Comparison of ENCODE assay signal across 20 cellular contexts in the genomic region with DNA sequence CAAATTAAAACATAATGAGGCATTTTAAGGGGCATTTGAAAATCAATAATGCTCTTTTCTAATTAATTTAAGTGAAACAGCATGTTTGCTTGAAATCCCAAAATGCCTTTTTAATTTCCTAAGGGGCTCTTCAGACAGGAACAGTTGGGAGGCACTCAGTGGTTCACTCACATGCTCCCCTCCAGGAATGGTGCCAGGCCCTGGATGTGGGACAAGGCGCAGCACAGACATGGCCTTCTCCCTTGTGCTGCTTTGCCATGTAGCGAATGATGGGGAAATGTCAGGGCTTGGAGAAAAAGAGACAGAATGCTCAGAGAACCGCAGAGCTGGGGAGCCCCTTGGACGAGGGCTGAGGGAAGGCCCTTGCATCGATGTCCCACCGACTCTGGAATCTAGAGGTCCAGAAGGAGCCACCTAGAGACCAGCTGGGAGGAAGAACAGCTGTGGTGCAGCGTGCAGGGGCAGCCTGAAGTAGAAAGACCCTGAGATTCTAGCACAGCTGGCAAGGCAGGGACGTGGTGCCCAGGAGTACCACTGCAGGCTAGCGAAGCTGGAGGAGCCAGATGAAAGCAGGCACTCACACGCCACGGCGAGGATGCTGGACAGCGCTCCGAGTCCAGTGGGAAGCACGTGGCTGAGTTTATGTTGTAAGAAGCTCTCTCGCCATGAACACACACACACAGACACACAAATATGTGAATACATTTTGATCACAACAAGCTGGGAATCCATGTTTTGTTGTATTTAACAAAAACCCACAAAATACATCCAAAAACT. TPM values are rescaled to one million over a fixed set of nuclear protein-coding genes. Genes with fewer than 3 reads are reported as not detected.
DNase-seq lines count a peak whose midpoint lies in the region; ATAC-seq, FAIRE-seq and TF ChIP-seq lines count a peak whose summit lies in the region.
"Had no signal": no experiment of that assay in that cellular context is flagged by ENCODE, and none has a peak within 500 bp of the region (broad histone marks: within the 10 kb centered on the region; RNA-seq: fewer than 3 reads in every experiment).

No MANE protein-coding gene starts in this region.

- no peak overlapping the region for H2BK12ac ChIP-seq in H1 (ENCODE audit: low read depth, low read length)

- H3K27ac ChIP-seq in H1 (ENCODE audit: low read depth, low read length) (no peak overlapping the region), neural progenitor cell (no peak overlapping the region)
- H3K27ac ChIP-seq: neutrophil, SK-N-MC had no signal

- FAIRE-seq in H1 (lab: Jason Lieb, UNC), result no peak
- FAIRE-seq: K562, TTC549 had no signal

- H3K36me3 ChIP-seq in H1 (ENCODE audit: control insufficient read depth in 2 of 4, insufficient read depth in 4 of 4, low read length in 3 of 4) (no peaks in the 10 kb centered on the region), neural progenitor cell (no peaks in the 10 kb centered on the region)
- H3K36me3 ChIP-seq: neutrophil had no signal

- POLR2A ChIA-PET in H1 (lab: Charles Lee; ENCODE audit: partially characterized antibody) (no interaction called here), HEK293T (lab: Yijun Ruan, JAX) (no interaction called here)

- no peak for TF ChIP-seq RAD21 in H1 (IDR thresholded peaks at IDR 0.05 in 1 of 2, conservative IDR thresholded peaks at IDR 0.05 in 1 of 2; ENCODE audit: low read depth in 2 of 2, low read length in 2 of 2)

- no peak overlapping the region for H4K91ac ChIP-seq in H1 (replicated peaks; ENCODE audit: insufficient read length, low read length)

- WGBS in H1 (ENCODE audit: extremely low coverage in 1 of 2, insufficient coverage in 1 of 2, insufficient read length in 1 of 2, insufficient replicate concordance in 2 of 2, low coverage in 1 of 2, low lambda C conversion rate in 2 of 2, missing lambda C conversion rate in 1 of 2), 2 experiments, result 89% methylated on average over 16 of the region's 16 CpGs; no CpG with 5 or more reads in 1 of the 2 experiments

- peak overlapping the region; percentile 19 for H3K27ac Mint-ChIP-seq in neural progenitor cell
- no peak overlapping the region for H3K27ac Mint-ChIP-seq in activated naive CD8-positive, alpha-beta T cell treated with anti-CD3 and anti-CD28 coated beads, Interleukin-2, amount 50 U/mL, for 24 hours
- H3K27ac Mint-ChIP-seq: activated CD4-positive, alpha-beta T cell treated with anti-CD3 and anti-CD28 coated beads, Interleukin-2, amount 10 ng/mL, durations not matched to agents 24 days and 14 days; activated naive CD4-positive, alpha-beta T cell treated with anti-CD3 and anti-CD28 coated beads, Interleukin-2, amount 10 ng/mL, durations not matched to agents 7 days and 5 days; B cell; mesothelial cell of epicardium had no signal

- H3K79me2 ChIP-seq in H1 (ENCODE audit: control insufficient read depth in 1 of 2, insufficient read depth in 2 of 2, low read length in 2 of 2) (no peaks in the 10 kb centered on the region), neural progenitor cell (ENCODE audit: low read depth) (no peaks in the 10 kb centered on the region)

- H3K4me1 ChIP-seq in H1 (replicated peaks in 1 of 4; ENCODE audit: control insufficient read depth in 3 of 4, insufficient read depth in 4 of 4, low read length in 3 of 4) (peaks cover 0 to 7% (median 0%) of the 10 kb centered on the region in 4 experiments; a peak in 2 of 7 replicates), neural progenitor cell (no peaks in the 10 kb centered on the region)

- DNase-seq in DMS79 (lab: John Stamatoyannopoulos, UW), result peak; percentile 59
- DNase-seq in LHCN-M2 (ENCODE audit: low read depth), result peak; percentile 1
- no peak for DNase-seq in H1 (ENCODE audit: low read depth in 1 of 2, low spot score in 2 of 2)
- DNase-seq in neural progenitor cell (ENCODE audit: low spot score), result no peak
- no peak for DNase-seq in SHP77 treated with DMSO at 0.1 percent for 48 hours (lab: John Stamatoyannopoulos, UW)
- DNase-seq in activated naive CD8-positive, alpha-beta T cell treated with anti-CD3 and anti-CD28 coated beads, Interleukin-2, amount 50 U/mL, for 24 hours, result no peak
- DNase-seq in HEK293T (ENCODE audit: extremely low spot score), result no peak
- DNase-seq: activated CD4-positive, alpha-beta T cell treated with anti-CD3 and anti-CD28 coated beads, Interleukin-2, amount 10 ng/mL, durations not matched to agents 24 days and 14 days; activated naive CD4-positive, alpha-beta T cell treated with anti-CD3 and anti-CD28 coated beads, Interleukin-2, amount 10 ng/mL, durations not matched to agents 7 days and 5 days; activated T-cell treated with anti-CD3 and anti-CD28 coated beads, Interleukin-2, amount 50 U/mL, for 1 hour; dermis blood vessel endothelial cell; NCI-H345 had no signal

- H3F3A ChIP-seq in neural progenitor cell (ENCODE audit: low read depth), result no peaks in the 10 kb centered on the region

- no peak for TF ChIP-seq EP300 in H1 (IDR thresholded peaks at IDR 0.05; ENCODE audit: borderline replicate concordance in 1 of 2, low read depth in 2 of 2, low read length in 2 of 2)

- peaks cover 4% of the 10 kb centered on the region for H3K27me3 Mint-ChIP-seq in neural progenitor cell (ENCODE audit: insufficient read depth, low read depth)
- no peaks in the 10 kb centered on the region for H3K27me3 Mint-ChIP-seq in activated naive CD8-positive, alpha-beta T cell treated with anti-CD3 and anti-CD28 coated beads, Interleukin-2, amount 50 U/mL, for 24 hours

- no peak overlapping the region for H3K23ac ChIP-seq in H1 (ENCODE audit: insufficient read length)

- H2AK5ac ChIP-seq in H1 (ENCODE audit: low read depth, low read length), result no peak overlapping the region

- no peaks in the 10 kb centered on the region for H3K36me3 Mint-ChIP-seq in neural progenitor cell
- no peaks in the 10 kb centered on the region for H3K36me3 Mint-ChIP-seq in activated naive CD8-positive, alpha-beta T cell treated with anti-CD3 and anti-CD28 coated beads, Interleukin-2, amount 50 U/mL, for 24 hours (ENCODE audit: low read depth)
- H3K36me3 Mint-ChIP-seq: activated naive CD4-positive, alpha-beta T cell treated with anti-CD3 and anti-CD28 coated beads, Interleukin-2, amount 10 ng/mL, durations not matched to agents 7 days and 5 days; mesothelial cell of epicardium had no signal

- no peak overlapping the region for H3K4me3 Mint-ChIP-seq in neural progenitor cell
- H3K4me3 Mint-ChIP-seq in activated naive CD8-positive, alpha-beta T cell treated with anti-CD3 and anti-CD28 coated beads, Interleukin-2, amount 50 U/mL, for 24 hours, result no peak overlapping the region
- H3K4me3 Mint-ChIP-seq: activated CD4-positive, alpha-beta T cell treated with anti-CD3 and anti-CD28 coated beads, Interleukin-2, amount 10 ng/mL, durations not matched to agents 24 days and 14 days; activated naive CD4-positive, alpha-beta T cell treated with anti-CD3 and anti-CD28 coated beads, Interleukin-2, amount 10 ng/mL, durations not matched to agents 7 days and 5 days; B cell; mesothelial cell of epicardium had no signal

- no peak for ATAC-seq in GM21717 (IDR thresholded peaks at IDR 0.05; ENCODE audit: unreplicated experiment)
- ATAC-seq in activated naive CD8-positive, alpha-beta T cell treated with anti-CD3 and anti-CD28 coated beads, Interleukin-2, amount 50 U/mL, for 24 hours, result no peak
- ATAC-seq: K562, sciatic nerve had no signal

- H3K23me2 ChIP-seq in H1 (ENCODE audit: low read depth, low read length), result no peaks in the 10 kb centered on the region

- H3K4me2 ChIP-seq in H1 (ENCODE audit: insufficient read depth in 1 of 2, low read depth in 2 of 2, low read length in 2 of 2), result no peak overlapping the region
- H3K4me2 ChIP-seq in neural progenitor cell, result no peak overlapping the region

- H3K79me1 ChIP-seq in H1 (ENCODE audit: low read depth, low read length), result no peaks in the 10 kb centered on the region

- H3K4me1 Mint-ChIP-seq in neural progenitor cell, result peaks cover 22% of the 10 kb centered on the region
- no peaks in the 10 kb centered on the region for H3K4me1 Mint-ChIP-seq in activated naive CD8-positive, alpha-beta T cell treated with anti-CD3 and anti-CD28 coated beads, Interleukin-2, amount 50 U/mL, for 24 hours
- H3K4me1 Mint-ChIP-seq: activated CD4-positive, alpha-beta T cell treated with anti-CD3 and anti-CD28 coated beads, Interleukin-2, amount 10 ng/mL, durations not matched to agents 24 days and 14 days; activated naive CD4-positive, alpha-beta T cell treated with anti-CD3 and anti-CD28 coated beads, Interleukin-2, amount 10 ng/mL, durations not matched to agents 7 days and 5 days; B cell; mesothelial cell of epicardium had no signal

- H3K9me3 ChIP-seq in H1 (ENCODE audit: insufficient read depth in 2 of 2, low read depth in 1 of 2, low read length in 1 of 2), result no peaks in the 10 kb centered on the region
- H3K9me3 ChIP-seq in neural progenitor cell (ENCODE audit: low read depth), result no peaks in the 10 kb centered on the region
- H3K9me3 ChIP-seq: neutrophil had no signal

- peaks cover 2% of the 10 kb centered on the region for H3K9me3 Mint-ChIP-seq in neural progenitor cell
- H3K9me3 Mint-ChIP-seq in activated naive CD8-positive, alpha-beta T cell treated with anti-CD3 and anti-CD28 coated beads, Interleukin-2, amount 50 U/mL, for 24 hours, result no peaks in the 10 kb centered on the region
- H3K9me3 Mint-ChIP-seq: activated CD4-positive, alpha-beta T cell treated with anti-CD3 and anti-CD28 coated beads, Interleukin-2, amount 10 ng/mL, durations not matched to agents 24 days and 14 days; activated naive CD4-positive, alpha-beta T cell treated with anti-CD3 and anti-CD28 coated beads, Interleukin-2, amount 10 ng/mL, durations not matched to agents 7 days and 5 days had no signal

- H2BK15ac ChIP-seq in H1 (ENCODE audit: low read length), result no peak overlapping the region

- H4K20me1 ChIP-seq in H1 (replicated peaks in 1 of 2; ENCODE audit: control insufficient read depth in 1 of 2, insufficient read depth in 2 of 2, low read length in 2 of 2) (no peaks in the 10 kb centered on the region), neural progenitor cell (ENCODE audit: low read depth) (no peaks in the 10 kb centered on the region)

- TF ChIP-seq CTCF in H1 (IDR thresholded peaks at IDR 0.05; ENCODE audit: control extremely low read depth in 1 of 3, insufficient read depth in 1 of 3, low read depth in 1 of 3, low read length in 3 of 3) (no peak), neural progenitor cell (IDR thresholded peaks at IDR 0.05) (no peak)

- H3K4me3 ChIP-seq in H1 (ENCODE audit: extremely low read depth in 1 of 4, insufficient read depth in 2 of 4, low read depth in 3 of 4, low read length in 4 of 4) (no peak overlapping the region), neural progenitor cell (no peak overlapping the region)
- H3K4me3 ChIP-seq: K562, SK-N-MC had no signal

- no peak for TF ChIP-seq POLR2A in H1 (IDR thresholded peaks at IDR 0.05; ENCODE audit: control extremely low read depth in 1 of 2, low read depth in 2 of 2, low read length in 2 of 2)

- no peak overlapping the region for H2BK5ac ChIP-seq in H1 (ENCODE audit: low read depth, low read length)

- no peak overlapping the region for H3K4ac ChIP-seq in H1 (replicated peaks; ENCODE audit: insufficient read length, low read depth, low read length)

- H3K9ac ChIP-seq in H1 (replicated peaks in 1 of 4; ENCODE audit: extremely low read depth in 1 of 4, low read depth in 3 of 4, low read length in 3 of 4), result no peak overlapping the region
- H3K9ac ChIP-seq in neural progenitor cell, result no peak overlapping the region

- H2BK20ac ChIP-seq in H1 (ENCODE audit: low read length), result no peak overlapping the region

- H2AFZ ChIP-seq in H1 (ENCODE audit: low read length), result no peak overlapping the region
- H2AFZ ChIP-seq in neural progenitor cell (replicated peaks), result no peak overlapping the region

- no peak overlapping the region for H4K5ac ChIP-seq in H1 (ENCODE audit: insufficient read length, low read depth, low read length)

- H2BK120ac ChIP-seq in H1 (replicated peaks; ENCODE audit: low read depth, low read length), result no peak overlapping the region

- no peaks in the 10 kb centered on the region for H3K27me3 ChIP-seq in H1 (replicated peaks in 1 of 4; ENCODE audit: control insufficient read depth in 3 of 4, extremely low read depth in 1 of 4, insufficient read depth in 3 of 4, low read length in 3 of 4)
- no peaks in the 10 kb centered on the region for H3K27me3 ChIP-seq in neural progenitor cell

- H3K18ac ChIP-seq in H1 (ENCODE audit: extremely low read depth, low read length), result no peak overlapping the region

- peak overlapping the region; percentile 88; the same call in 1 of the 2 replicates for H4K8ac ChIP-seq in H1 (ENCODE audit: extremely low read depth, insufficient read depth, low read length)

- H3K56ac ChIP-seq in H1 (replicated peaks; ENCODE audit: insufficient read length, low read depth, low read length), result no peak overlapping the region

- H3K14ac ChIP-seq in H1 (ENCODE audit: insufficient read length), result no peak overlapping the region

- CTCF ChIA-PET in H1 (lab: Charles Lee; ENCODE audit: partially characterized antibody) (interaction anchor here (0.7 to 1.1 kb wide), 2 partner anchors 9 to 121 kb away, joined by 3 read pairs; no protein-coding TSS in a partner anchor), HEK293T (lab: Yijun Ruan, JAX) (no interaction called here)

RNA-seq across cellular contexts. Expression of a gene that starts 27.0 kb away (rescaled TPM):
- total RNA-seq in LHCN-M2 (2014; rRNA removed) (13.1 and 13.8 TPM in 2 replicates), neural progenitor cell (ENCODE audit: low replicate concordance) (15.6 and 16.1 TPM in 2 replicates)
- 5.4 TPM for polyA plus RNA-seq in LHCN-M2 (2012)
- 6.7 and 6.8 TPM in 2 replicates for total RNA-seq in H1 (2021; fragmentation: NEBNext Ultra II Directional; extraction: Animal tissue kit (Norgen Biotek cat#: 25700))
- 4.3 and 4.4 TPM in 2 replicates for polyA plus RNA-seq in H1 (2011; rRNA removed)
- 6.2 TPM for polyA plus RNA-seq in H1 (2011; cell fraction: cytosol; rRNA removed)
- 4.6 TPM for polyA plus RNA-seq in H1 (2011; cell fraction: nucleus; rRNA removed)
- polyA plus RNA-seq in H1 (2012, experiment 1 of 2), result 4.3 to 5.8 TPM (median 4.5 TPM) in 4 replicates
- polyA plus RNA-seq in H1 (2012, experiment 2 of 2), result 4.5 TPM
- 8.6 TPM for polyA plus RNA-seq in H1 (2013, experiment 1 of 2)
- polyA plus RNA-seq in H1 (2013, experiment 2 of 2), result 9.6 TPM
- 3.2 and 3.7 TPM in 2 replicates for polyA minus RNA-seq in H1 (2011; rRNA and poly(A)+ RNA removed)
- 3.3 TPM for polyA minus RNA-seq in H1 (2011; cell fraction: cytosol; rRNA and poly(A)+ RNA removed)
- polyA minus RNA-seq in H1 (2011; cell fraction: nucleus; rRNA and poly(A)+ RNA removed), result 4.4 TPM

Comparison
In these comparisons a context has a peak if more than half of its experiments do, and no peak if none do; other contexts are left out.
1. DNase-seq: peak in DMS79 (single experiment) and LHCN-M2 (single experiment); none in H1 (0 of 2), neural progenitor cell (single experiment), SHP77 treated with DMSO at 0.1 percent for 48 hours (single experiment), activated naive CD8-positive, alpha-beta T cell treated with anti-CD3 and anti-CD28 coated beads, Interleukin-2, amount 50 U/mL, for 24 hours (single experiment) and HEK293T (single experiment).